24 cellular contexts compared by ENCODE assay signal in genomic region chr14:28936601-28937000, GRCh38.
DNase-seq lines count a peak whose midpoint lies in the region; ATAC-seq, FAIRE-seq and TF ChIP-seq lines count a peak whose summit lies in the region.
"Had no signal": no experiment of that assay in that cellular context is flagged by ENCODE, and none has a peak within 500 bp of the region (broad histone marks: within the 10 kb centered on the region; RNA-seq: fewer than 3 reads in every experiment).

No MANE protein-coding gene starts in this region.

- H3K4me3 ChIP-seq in kidney (ENCODE audit: low read length in 2 of 2): no peak overlapping the region
- H3K4me3 ChIP-seq: A549; BLaER1 treated with 17β-estradiol and CSF1 and Interleukin-3, amounts not matched to agents 10 nM and 100 nM; GM12878 had no signal

- H3K9me3 Mint-ChIP-seq in CD4-positive, alpha-beta T cell: peaks cover 18% of the 10 kb centered on the region

- DNase-seq in HEK293T (ENCODE audit: extremely low spot score) (no peak), kidney (no peak), substantia nigra (lab: John Stamatoyannopoulos, UW) (no peak), medulla oblongata (ENCODE audit: extremely low spot score) (no peak)
- DNase-seq in CD4-positive, alpha-beta T cell: no peak
- DNase-seq: 8988T; AML-193; CD4-positive, alpha-beta memory T cell; CD8-positive, alpha-beta memory T cell; COR-L47; DMS 273 treated with DMSO at 0.1 percent for 48 hours; DMS153; DMS53; DMS79; DND-41; EL; GDM1 had no signal

- H3K9me3 ChIP-seq in kidney (ENCODE audit: control insufficient read depth in 1 of 2, low read length in 2 of 2): peaks cover 0 to 7% of the 10 kb centered on the region in 2 donors
- H3K9me3 ChIP-seq in CD4-positive, alpha-beta T cell (ENCODE audit: control insufficient read depth, low read length): peaks cover 11% of the 10 kb centered on the region
- H3K9me3 ChIP-seq: A549 had no signal

- ATAC-seq in CD4-positive, alpha-beta T cell (ENCODE audit: poor library complexity): no peak
- ATAC-seq: A549, GM12878 had no signal

- no peak overlapping the region for H3K4me3 Mint-ChIP-seq in CD4-positive, alpha-beta T cell
- H3K4me3 Mint-ChIP-seq: B cell; CD4-positive, alpha-beta memory T cell; CD8-positive, alpha-beta memory T cell had no signal

- no peaks in the 10 kb centered on the region for H3K36me3 ChIP-seq in kidney (ENCODE audit: control insufficient read depth in 1 of 2, insufficient read depth in 2 of 2, low read length in 2 of 2)
- H3K36me3 ChIP-seq: BLaER1 treated with 17β-estradiol and CSF1 and Interleukin-3, amounts not matched to agents 10 nM and 100 nM had no signal

- H3K27me3 ChIP-seq in CD4-positive, alpha-beta T cell (ENCODE audit: control insufficient read depth, insufficient read depth, low read length): no peaks in the 10 kb centered on the region
- H3K27me3 ChIP-seq: BLaER1 treated with 17β-estradiol and CSF1 and Interleukin-3, amounts not matched to agents 10 nM and 100 nM had no signal

- H3K4me1 ChIP-seq in kidney (ENCODE audit: control insufficient read depth in 1 of 2, insufficient read depth in 1 of 2, low read depth in 1 of 2, low read length in 2 of 2): no peaks in the 10 kb centered on the region
- H3K4me1 ChIP-seq: A549; BLaER1 treated with 17β-estradiol and CSF1 and Interleukin-3, amounts not matched to agents 10 nM and 100 nM had no signal

- H3K4me1 Mint-ChIP-seq in CD4-positive, alpha-beta T cell (ENCODE audit: low read depth): no peaks in the 10 kb centered on the region
- H3K4me1 Mint-ChIP-seq: B cell; CD4-positive, alpha-beta memory T cell; CD8-positive, alpha-beta memory T cell had no signal

- CTCF ChIA-PET in HEK293T (lab: Yijun Ruan, JAX): no interaction called here
- CTCF ChIA-PET in CD4-positive, alpha-beta T cell (lab: Charles Lee): no interaction called here

- peak overlapping the region; percentile 68 for H3K27ac ChIP-seq in VCaP
- no peak overlapping the region for H3K27ac ChIP-seq in kidney (ENCODE audit: low read depth in 2 of 2, low read length in 2 of 2)
- H3K27ac ChIP-seq in substantia nigra (ENCODE audit: low read depth, low read length, poor library complexity, severe bottlenecking): no peak overlapping the region
- no peak overlapping the region for H3K27ac ChIP-seq in CD4-positive, alpha-beta T cell (ENCODE audit: low read depth, low read length)
- H3K27ac ChIP-seq: A549; BLaER1 treated with 17β-estradiol and CSF1 and Interleukin-3, amounts not matched to agents 10 nM and 100 nM had no signal

- POLR2A ChIA-PET in HEK293T (lab: Yijun Ruan, JAX): no interaction called here
- POLR2A ChIA-PET in CD4-positive, alpha-beta T cell (lab: Charles Lee): no interaction called here

- no peak overlapping the region for H3K9ac ChIP-seq in kidney (ENCODE audit: low read length in 2 of 2)
- H3K9ac ChIP-seq: BLaER1 treated with 17β-estradiol and CSF1 and Interleukin-3, amounts not matched to agents 10 nM and 100 nM had no signal

- no peaks in the 10 kb centered on the region for H3K36me3 Mint-ChIP-seq in CD4-positive, alpha-beta T cell (ENCODE audit: low read depth)
- H3K36me3 Mint-ChIP-seq: CD4-positive, alpha-beta memory T cell; CD8-positive, alpha-beta memory T cell had no signal

- FAIRE-seq in kidney (lab: Jason Lieb, UNC): peak; percentile 25
- FAIRE-seq: A549, GM12878, GM12892, GM18507 had no signal

- intact Hi-C loops in kidney (cut with DNase I): no loop called here
- intact Hi-C loops in CD4-positive, alpha-beta T cell (cut with DNase I, micrococcal nuclease): no loop called here

- no peak for TF ChIP-seq CTCF in VCaP (conservative IDR thresholded peaks at IDR 0.05)
- no peak for TF ChIP-seq CTCF in kidney (IDR thresholded peaks at IDR 0.05; ENCODE audit: borderline replicate concordance, extremely low read depth, insufficient read depth)
- TF ChIP-seq CTCF in CD4-positive, alpha-beta T cell (IDR thresholded peaks at IDR 0.05): no peak

- H3K27me3 Mint-ChIP-seq in CD4-positive, alpha-beta T cell: no peaks in the 10 kb centered on the region
- H3K27me3 Mint-ChIP-seq: B cell; CD4-positive, alpha-beta memory T cell; CD8-positive, alpha-beta memory T cell had no signal

- H3K27ac Mint-ChIP-seq in CD4-positive, alpha-beta T cell: no peak overlapping the region
- H3K27ac Mint-ChIP-seq: B cell; CD4-positive, alpha-beta memory T cell; CD8-positive, alpha-beta memory T cell had no signal

TF ChIP-seq in HEK293T, 16 proteins besides CTCF, POLR2A, EP300 and RAD21:
- TF ChIP-seq NFRKB (IDR thresholded peaks at IDR 0.05) (no peak), PKNOX1 (IDR thresholded peaks at IDR 0.05) (peak; percentile 51; the same call in 1 of the 2 replicates)
